In the genomic region with DNA sequence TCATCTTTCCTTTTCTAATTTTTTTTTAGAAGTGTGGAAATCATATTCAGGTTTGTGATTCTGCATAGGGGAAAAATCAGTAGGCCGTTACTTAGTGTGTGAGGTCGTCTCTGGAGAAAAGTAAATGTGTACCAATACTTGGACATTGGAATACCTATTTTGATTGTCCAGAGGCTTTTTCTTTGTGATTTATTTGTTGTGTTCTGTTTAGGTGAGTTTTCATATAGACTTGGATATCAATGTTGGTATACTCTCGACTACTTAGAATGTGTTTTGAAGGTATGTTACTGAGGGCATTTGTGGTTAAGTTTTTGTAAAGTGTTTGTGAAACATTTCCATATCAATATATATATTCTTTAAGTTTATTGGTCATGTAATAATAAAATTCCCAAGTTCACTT, we compare ENCODE assay signal across 1 cellular context.
TF ChIP-seq lines count a peak whose summit lies in the region.

No MANE protein-coding gene starts in this region.

TF ChIP-seq in HCT116, 20 proteins besides CTCF, POLR2A, EP300 and RAD21:
- no peak for TF ChIP-seq EGR1 (IDR thresholded peaks at IDR 0.05; ENCODE audit: low read depth)
- TF ChIP-seq, protein P1, sequence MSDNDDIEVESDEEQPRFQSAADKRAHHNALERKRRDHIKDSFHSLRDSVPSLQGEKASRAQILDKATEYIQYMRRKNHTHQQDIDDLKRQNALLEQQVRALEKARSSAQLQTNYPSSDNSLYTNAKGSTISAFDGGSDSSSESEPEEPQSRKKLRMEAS (IDR thresholded peaks at IDR 0.05) = no peak
- no peak for TF ChIP-seq ZNF274 (IDR thresholded peaks at IDR 0.05; ENCODE audit: low read depth, low read length)
- no peak for TF ChIP-seq POLR2AphosphoS5 (IDR thresholded peaks at IDR 0.05; ENCODE audit: low read depth, low read length)
- no peak for TF ChIP-seq YY1 (IDR thresholded peaks at IDR 0.05; ENCODE audit: extremely low read depth, insufficient replicate concordance, low read depth, low read length)
- TF ChIP-seq FOSL1 (IDR thresholded peaks at IDR 0.05; ENCODE audit: low read depth) = no peak
- TF ChIP-seq EZH2phosphoT487 (IDR thresholded peaks at IDR 0.05; ENCODE audit: borderline replicate concordance) = no peak
- TF ChIP-seq SRF (IDR thresholded peaks at IDR 0.05; ENCODE audit: low read depth) = no peak
- no peak for TF ChIP-seq EZH2 (IDR thresholded peaks at IDR 0.05)
- no peak for TF ChIP-seq SIN3A (IDR thresholded peaks at IDR 0.05; ENCODE audit: low read depth)
- no peak for TF ChIP-seq ELF1 (IDR thresholded peaks at IDR 0.05; ENCODE audit: borderline replicate concordance, low read depth)
- TF ChIP-seq CBX3 (IDR thresholded peaks at IDR 0.05; ENCODE audit: low read depth) = no peak
